8 cellular contexts compared by ENCODE assay signal in genomic region chr3:11568503-11569155, GRCh38.
DNase-seq lines count a peak whose midpoint lies in the region; ATAC-seq and TF ChIP-seq lines count a peak whose summit lies in the region.

No MANE protein-coding gene starts in this region.

- H3K4me3 ChIP-seq in HFF-Myc (replicated peaks; ENCODE audit: low read depth, low read length) (peak overlapping the region; percentile 25), breast epithelium (peak overlapping the region; percentile 18 to 61 (median 29)), kidney epithelial cell (ENCODE audit: low read depth, low read length) (no peak overlapping the region), stomach smooth muscle (ENCODE audit: low read length in 2 of 2) (peak overlapping the region; percentile 60 to 65), SJCRH30 (no peak overlapping the region)

- H3K27ac ChIP-seq in breast epithelium (peak overlapping the region; percentile 93 to 100), stomach smooth muscle (ENCODE audit: low read length) (peak overlapping the region; percentile 80), SJCRH30 (no peak overlapping the region)

- no peak for TF ChIP-seq POLR2A in breast epithelium (IDR thresholded peaks at IDR 0.05)

- no peaks in the 10 kb centered on the region for H3K27me3 ChIP-seq in breast epithelium
- H3K27me3 ChIP-seq in kidney epithelial cell (ENCODE audit: control insufficient read depth, insufficient read depth, low read length): no peaks in the 10 kb centered on the region
- no peaks in the 10 kb centered on the region for H3K27me3 ChIP-seq in stomach smooth muscle (ENCODE audit: control insufficient read depth in 1 of 2, insufficient read depth in 2 of 2, low read length in 2 of 2)
- no peaks in the 10 kb centered on the region for H3K27me3 ChIP-seq in SJCRH30

- DNase-seq in HFF-Myc (ENCODE audit: extremely low read depth, low read depth): no peak
- DNase-seq in breast epithelium (ENCODE audit: low spot score in 2 of 2): peak in 1 of 2 donors; percentile 80
- DNase-seq in kidney epithelial cell (ENCODE audit: low read depth): peak; percentile 86
- DNase-seq in SJCRH30: no peak
- no peak for DNase-seq in NCI-H2196 treated with DMSO at 0.1 percent for 48 hours (lab: John Stamatoyannopoulos, UW; ENCODE audit: unreplicated experiment)

- TF ChIP-seq CTCF in HFF-Myc (IDR thresholded peaks at IDR 0.05; ENCODE audit: low read depth, low read length, missing control alignments): no peak
- no peak for TF ChIP-seq CTCF in breast epithelium (IDR thresholded peaks at IDR 0.05)
- no peak for TF ChIP-seq CTCF in kidney epithelial cell (IDR thresholded peaks at IDR 0.05; ENCODE audit: insufficient read depth, low read length, poor library complexity, severe bottlenecking)

- H3K9ac ChIP-seq in stomach smooth muscle (ENCODE audit: low read length in 2 of 2): peak overlapping the region; percentile 79 to 80

- H3K4me1 ChIP-seq in breast epithelium: peaks cover 8 to 14% of the 10 kb centered on the region in 2 donors
- H3K4me1 ChIP-seq in stomach smooth muscle (ENCODE audit: control insufficient read depth, insufficient read depth, low read length): peaks cover 29% of the 10 kb centered on the region
- H3K4me1 ChIP-seq in SJCRH30: peaks cover 11% of the 10 kb centered on the region

- intact Hi-C loops in breast epithelium (cut with DNase I; ENCODE audit: low total_unique reads): no loop called here

- ATAC-seq in GM18502 (IDR thresholded peaks at IDR 0.05; ENCODE audit: poor library complexity, unreplicated experiment) (no peak), GM19023 (IDR thresholded peaks at IDR 0.05; ENCODE audit: unreplicated experiment) (no peak)

- H3K9me3 ChIP-seq in breast epithelium (no peaks in the 10 kb centered on the region), stomach smooth muscle (ENCODE audit: control insufficient read depth in 2 of 2, low read length in 2 of 2) (no peaks in the 10 kb centered on the region), SJCRH30 (replicated peaks) (no peaks in the 10 kb centered on the region)

- H3K36me3 ChIP-seq in breast epithelium: no peaks in the 10 kb centered on the region
- peaks cover 1% of the 10 kb centered on the region for H3K36me3 ChIP-seq in kidney epithelial cell (ENCODE audit: control insufficient read depth, insufficient read depth, low read length)
- H3K36me3 ChIP-seq in stomach smooth muscle (ENCODE audit: control insufficient read depth in 2 of 2, insufficient read depth in 2 of 2, low read length in 2 of 2): peaks cover 1 to 25% of the 10 kb centered on the region in 2 donors
- H3K36me3 ChIP-seq in SJCRH30: peaks cover 14% of the 10 kb centered on the region

Comparison
In these comparisons a context has a peak if more than half of its experiments do, and no peak if none do; other contexts are left out.
1. H3K4me3 ChIP-seq: peak in HFF-Myc (single experiment), breast epithelium (3 of 3) and stomach smooth muscle (2 of 2); none in kidney epithelial cell (single experiment) and SJCRH30 (single experiment).